ENCODE assay signal across 1 cellular context in the genomic region with DNA sequence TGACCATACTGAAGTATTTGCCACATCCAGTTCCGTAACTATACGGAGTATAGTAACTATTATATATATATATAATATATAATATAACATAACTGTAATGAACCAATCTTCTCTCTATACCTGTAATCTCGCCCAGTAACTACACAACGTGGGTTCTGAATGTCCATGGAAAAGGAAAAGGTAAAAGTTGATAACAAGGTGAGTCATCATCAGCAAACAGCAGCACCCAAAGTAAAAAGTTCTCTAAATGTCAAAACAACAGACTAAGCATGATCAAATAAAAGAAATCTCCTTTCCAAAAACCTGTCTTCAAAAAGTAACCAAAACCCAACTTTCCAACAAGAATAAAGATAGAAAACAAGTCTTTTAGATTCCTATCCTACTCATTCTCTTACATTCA.
TF ChIP-seq lines count a peak whose summit lies in the region.

No MANE protein-coding gene starts in this region.

TF ChIP-seq in K562, 482 proteins besides CTCF, POLR2A, EP300 and RAD21 (continued from another document):
- TF ChIP-seq, protein P1, sequence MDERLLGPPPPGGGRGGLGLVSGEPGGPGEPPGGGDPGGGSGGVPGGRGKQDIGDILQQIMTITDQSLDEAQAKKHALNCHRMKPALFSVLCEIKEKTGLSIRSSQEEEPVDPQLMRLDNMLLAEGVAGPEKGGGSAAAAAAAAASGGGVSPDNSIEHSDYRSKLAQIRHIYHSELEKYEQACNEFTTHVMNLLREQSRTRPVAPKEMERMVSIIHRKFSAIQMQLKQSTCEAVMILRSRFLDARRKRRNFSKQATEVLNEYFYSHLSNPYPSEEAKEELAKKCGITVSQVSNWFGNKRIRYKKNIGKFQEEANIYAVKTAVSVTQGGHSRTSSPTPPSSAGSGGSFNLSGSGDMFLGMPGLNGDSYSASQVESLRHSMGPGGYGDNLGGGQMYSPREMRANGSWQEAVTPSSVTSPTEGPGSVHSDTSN (CRISPR knock-in tag; IDR thresholded peaks at IDR 0.05; ENCODE audit: low read depth): no peak
- TF ChIP-seq, protein P1 (tag; conservative IDR thresholded peaks at IDR 0.05; ENCODE audit: low read depth): no peak
- TF ChIP-seq SIN3B (IDR thresholded peaks at IDR 0.05; ENCODE audit: low read depth) (no peak), ZNF764 (CRISPR knock-in tag; IDR thresholded peaks at IDR 0.05; ENCODE audit: low read depth) (no peak), KAT8 (IDR thresholded peaks at IDR 0.05; ENCODE audit: low read depth) (no peak), TRIM28 (IDR thresholded peaks at IDR 0.05) (no peak), PPARD (CRISPR knock-in tag; IDR thresholded peaks at IDR 0.05) (no peak), CBFA2T3 (IDR thresholded peaks at IDR 0.05) (peak; percentile 19; the same call in 1 of the 2 replicates), ZNF217 (CRISPR knock-in tag; IDR thresholded peaks at IDR 0.05) (no peak), CBX5 (IDR thresholded peaks at IDR 0.05; ENCODE audit: borderline replicate concordance, low read depth) (no peak), SMARCA4 (IDR thresholded peaks at IDR 0.05) (peak; percentile 33; the same call in 1 of the 2 replicates), WHSC1 (IDR thresholded peaks at IDR 0.05; ENCODE audit: low read length) (no peak), FOSL1 (tag; conservative IDR thresholded peaks at IDR 0.05) (peak; percentile 71), ZNF707 (CRISPR knock-in tag; conservative IDR thresholded peaks at IDR 0.05) (no peak), ZNF717 (CRISPR knock-in tag; IDR thresholded peaks at IDR 0.05) (no peak), MEIS2 (IDR thresholded peaks at IDR 0.05; ENCODE audit: partially characterized antibody) (no peak)
